Comparison of ENCODE assay signal across 17 cellular contexts in the genomic region with DNA sequence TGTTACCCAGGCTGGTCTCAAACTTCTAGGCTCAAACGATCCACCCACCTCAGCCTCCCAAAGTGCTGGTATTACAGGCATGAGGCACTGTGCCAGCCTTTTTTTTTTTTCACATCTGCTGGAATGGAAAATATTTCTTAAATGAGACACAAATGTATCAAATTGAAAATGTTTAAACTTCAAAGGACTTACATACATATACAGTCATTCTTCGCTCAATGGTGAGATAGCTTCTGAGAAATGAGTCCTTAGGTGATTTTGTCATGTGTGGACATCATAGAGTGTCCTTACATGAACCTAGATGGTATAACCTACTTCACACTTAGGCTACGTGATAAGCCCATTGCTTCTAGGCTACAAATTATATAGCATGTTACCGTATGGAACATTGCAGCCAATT.
"Had no signal": no experiment of that assay in that cellular context is flagged by ENCODE, and none has a peak within 500 bp of the region (broad histone marks: within the 10 kb centered on the region; RNA-seq: fewer than 3 reads in every experiment).

No MANE protein-coding gene starts in this region.

- H3K27ac ChIP-seq: breast epithelium, esophagus squamous epithelium, psoas muscle, right lobe of liver, thoracic aorta, upper lobe of right lung, VCaP had no signal

- ATAC-seq: left lobe of liver, psoas muscle, right lobe of liver, upper lobe of right lung had no signal

- H3K4me2 ChIP-seq: smooth muscle cell had no signal

- H3K27ac Mint-ChIP-seq: activated naive CD8-positive, alpha-beta T cell treated with anti-CD3 and anti-CD28 coated beads, Interleukin-2, amount 10 ng/mL, durations not matched to agents 7 days and 5 days; activated T-cell treated with anti-CD3 and anti-CD28 coated beads, Interleukin-2, amount 50 U/mL, for 72 hours; stimulated activated naive CD8-positive, alpha-beta T cell treated with anti-CD3 and anti-CD28 coated beads, Interleukin-15, Interleukin-2, amounts not matched to agents 100 ng/mL and 50 ng/mL, for 24 hours had no signal

- H3K4me1 ChIP-seq: breast epithelium, psoas muscle, upper lobe of right lung had no signal

- H3K36me3 Mint-ChIP-seq: activated naive CD8-positive, alpha-beta T cell treated with anti-CD3 and anti-CD28 coated beads, Interleukin-2, amount 10 ng/mL, durations not matched to agents 7 days and 5 days had no signal

- H3K9me3 Mint-ChIP-seq: activated naive CD8-positive, alpha-beta T cell treated with anti-CD3 and anti-CD28 coated beads, Interleukin-2, amount 10 ng/mL, durations not matched to agents 7 days and 5 days; activated T-cell treated with anti-CD3 and anti-CD28 coated beads, Interleukin-2, amount 50 U/mL, for 72 hours had no signal

- DNase-seq: activated CD8-positive, alpha-beta memory T cell treated with anti-CD3 and anti-CD28 coated beads, Interleukin-2, amount 50 U/mL, for 48 hours; activated gamma-delta T cell treated with Interleukin-2 at 50 U/mL for 16 hours; activated naive CD8-positive, alpha-beta T cell treated with anti-CD3 and anti-CD28 coated beads, Interleukin-2, amount 10 ng/mL, durations not matched to agents 7 days and 5 days; activated T-cell treated with anti-CD3 and anti-CD28 coated beads, Interleukin-2, amount 50 U/mL, for 72 hours; anterior cingulate cortex; esophagus squamous epithelium; islet precursor cell; midbrain; psoas muscle; right lobe of liver; upper lobe of right lung had no signal

- H3K4me3 ChIP-seq: breast epithelium, esophagus squamous epithelium, psoas muscle, right lobe of liver, smooth muscle cell, thoracic aorta, upper lobe of right lung had no signal

- H3K27me3 ChIP-seq: breast epithelium, right lobe of liver, upper lobe of right lung had no signal

- H3K4me3 Mint-ChIP-seq: activated naive CD8-positive, alpha-beta T cell treated with anti-CD3 and anti-CD28 coated beads, Interleukin-2, amount 10 ng/mL, durations not matched to agents 7 days and 5 days; activated T-cell treated with anti-CD3 and anti-CD28 coated beads, Interleukin-2, amount 50 U/mL, for 72 hours; stimulated activated naive CD8-positive, alpha-beta T cell treated with anti-CD3 and anti-CD28 coated beads, Interleukin-15, Interleukin-2, amounts not matched to agents 100 ng/mL and 50 ng/mL, for 24 hours had no signal

- H3K36me3 ChIP-seq: breast epithelium, esophagus squamous epithelium, right lobe of liver, thoracic aorta, upper lobe of right lung had no signal

- H3K9me3 ChIP-seq: breast epithelium, esophagus squamous epithelium, psoas muscle, right lobe of liver, thoracic aorta, upper lobe of right lung had no signal
